25 cellular contexts compared by ENCODE assay signal in genomic region chr1:36750706-36751105, GRCh38.
"Had no signal": no experiment of that assay in that cellular context is flagged by ENCODE, and none has a peak within 500 bp of the region (broad histone marks: within the 10 kb centered on the region; RNA-seq: fewer than 3 reads in every experiment).

No MANE protein-coding gene starts in this region.

- H3K27ac ChIP-seq: ascending aorta, cardiac muscle cell, gastroesophageal sphincter, suprapubic skin, tibial artery, VCaP had no signal

- H3K9me3 ChIP-seq: ascending aorta, gastroesophageal sphincter, suprapubic skin, tibial artery had no signal

- H3K4me3 Mint-ChIP-seq: activated CD4-positive, alpha-beta memory T cell treated with anti-CD3 and anti-CD28 coated beads for 36 hours; activated CD4-positive, alpha-beta T cell treated with anti-CD3 and anti-CD28 coated beads, Interleukin-2, amount 10 ng/mL, durations not matched to agents 24 days and 14 days; activated naive CD4-positive, alpha-beta T cell treated with anti-CD3 and anti-CD28 coated beads, Interleukin-2, amount 10 ng/mL, durations not matched to agents 7 days and 5 days; activated naive CD8-positive, alpha-beta T cell treated with anti-CD3 and anti-CD28 coated beads, Interleukin-2, amount 10 ng/mL, durations not matched to agents 7 days and 5 days; brain; effector memory CD8-positive, alpha-beta T cell; immature natural killer cell; naive thymus-derived CD8-positive, alpha-beta T cell; neural crest cell; T-helper 2 cell treated with Interferon-gamma antibody and Interleukin-4, amounts not matched to agents 5 μg/mL and 100 μg/mL, for 36 hours had no signal

- H3K36me3 Mint-ChIP-seq: activated CD4-positive, alpha-beta memory T cell treated with anti-CD3 and anti-CD28 coated beads for 36 hours; activated naive CD4-positive, alpha-beta T cell treated with anti-CD3 and anti-CD28 coated beads, Interleukin-2, amount 10 ng/mL, durations not matched to agents 7 days and 5 days; activated naive CD8-positive, alpha-beta T cell treated with anti-CD3 and anti-CD28 coated beads, Interleukin-2, amount 10 ng/mL, durations not matched to agents 7 days and 5 days; brain; immature natural killer cell; naive thymus-derived CD8-positive, alpha-beta T cell had no signal

- H3K4me3 ChIP-seq: ascending aorta, cardiac muscle cell, gastroesophageal sphincter, suprapubic skin, tibial artery had no signal

- H3K27ac Mint-ChIP-seq: activated CD4-positive, alpha-beta memory T cell treated with anti-CD3 and anti-CD28 coated beads for 36 hours; activated CD4-positive, alpha-beta T cell treated with anti-CD3 and anti-CD28 coated beads, Interleukin-2, amount 10 ng/mL, durations not matched to agents 24 days and 14 days; activated naive CD4-positive, alpha-beta T cell treated with anti-CD3 and anti-CD28 coated beads, Interleukin-2, amount 10 ng/mL, durations not matched to agents 7 days and 5 days; activated naive CD8-positive, alpha-beta T cell treated with anti-CD3 and anti-CD28 coated beads, Interleukin-2, amount 10 ng/mL, durations not matched to agents 7 days and 5 days; brain; effector memory CD8-positive, alpha-beta T cell; immature natural killer cell; naive thymus-derived CD8-positive, alpha-beta T cell; T-helper 2 cell treated with Interferon-gamma antibody and Interleukin-4, amounts not matched to agents 5 μg/mL and 100 μg/mL, for 36 hours had no signal

- ATAC-seq: effector memory CD8-positive, alpha-beta T cell; gastroesophageal sphincter; naive thymus-derived CD8-positive, alpha-beta T cell; right cardiac atrium had no signal

- H3K27me3 ChIP-seq: ascending aorta, cardiac muscle cell had no signal

- H3K4me1 ChIP-seq: ascending aorta, gastroesophageal sphincter, suprapubic skin, tibial artery had no signal

- H3K4me1 Mint-ChIP-seq: activated CD4-positive, alpha-beta T cell treated with anti-CD3 and anti-CD28 coated beads, Interleukin-2, amount 10 ng/mL, durations not matched to agents 24 days and 14 days; activated naive CD4-positive, alpha-beta T cell treated with anti-CD3 and anti-CD28 coated beads, Interleukin-2, amount 10 ng/mL, durations not matched to agents 7 days and 5 days; activated naive CD8-positive, alpha-beta T cell treated with anti-CD3 and anti-CD28 coated beads, Interleukin-2, amount 10 ng/mL, durations not matched to agents 7 days and 5 days; brain; immature natural killer cell; naive thymus-derived CD8-positive, alpha-beta T cell had no signal

- H3K9me3 Mint-ChIP-seq: activated CD4-positive, alpha-beta memory T cell treated with anti-CD3 and anti-CD28 coated beads for 36 hours; activated CD4-positive, alpha-beta T cell treated with anti-CD3 and anti-CD28 coated beads, Interleukin-2, amount 10 ng/mL, durations not matched to agents 24 days and 14 days; activated naive CD4-positive, alpha-beta T cell treated with anti-CD3 and anti-CD28 coated beads, Interleukin-2, amount 10 ng/mL, durations not matched to agents 7 days and 5 days; activated naive CD8-positive, alpha-beta T cell treated with anti-CD3 and anti-CD28 coated beads, Interleukin-2, amount 10 ng/mL, durations not matched to agents 7 days and 5 days; effector memory CD8-positive, alpha-beta T cell; naive thymus-derived CD8-positive, alpha-beta T cell; neural crest cell; T-helper 2 cell treated with Interferon-gamma antibody and Interleukin-4, amounts not matched to agents 5 μg/mL and 100 μg/mL, for 36 hours had no signal

- DNase-seq: activated CD4-positive, alpha-beta memory T cell treated with anti-CD3 and anti-CD28 coated beads for 36 hours; activated CD4-positive, alpha-beta T cell treated with anti-CD3 and anti-CD28 coated beads, Interleukin-2, amount 10 ng/mL, durations not matched to agents 24 days and 14 days; activated CD4-positive, CD25-positive, alpha-beta regulatory T cell treated with anti-CD3 and anti-CD28 coated beads, Interleukin-2, amount 50 U/mL, for 72 hours; activated CD8-positive, alpha-beta memory T cell treated with anti-CD3 and anti-CD28 coated beads, Interleukin-2, amount 50 U/mL, for 4 hours; activated gamma-delta T cell; activated naive CD4-positive, alpha-beta T cell treated with anti-CD3 and anti-CD28 coated beads, Interleukin-2, amount 10 ng/mL, durations not matched to agents 7 days and 5 days; activated naive CD8-positive, alpha-beta T cell treated with anti-CD3 and anti-CD28 coated beads, Interleukin-2, amount 10 ng/mL, durations not matched to agents 7 days and 5 days; activated T-cell treated with anti-CD3 and anti-CD28 coated beads, Interleukin-2, amount 50 U/mL, for 1 hour; cortex of kidney; effector memory CD8-positive, alpha-beta T cell; hypothalamus; immature natural killer cell; naive thymus-derived CD8-positive, alpha-beta T cell; occipital lobe; right cardiac atrium; stimulated activated naive CD4-positive, alpha-beta T cell had no signal

- H3K36me3 ChIP-seq: ascending aorta, cardiac muscle cell, gastroesophageal sphincter, suprapubic skin, tibial artery had no signal
